19 cellular contexts compared by ENCODE assay signal in genomic region chr15:37103475-37104071, GRCh38. TPM values are rescaled to one million over a fixed set of nuclear protein-coding genes. Genes with fewer than 3 reads are reported as not detected.
A peak's percentile ranks its signal among the peaks of the same experiment; 100 is the strongest.
DNase-seq lines count a peak whose midpoint lies in the region; ATAC-seq and TF ChIP-seq lines count a peak whose summit lies in the region.
"Had no signal": no experiment of that assay in that cellular context is flagged by ENCODE, and none has a peak within 500 bp of the region (broad histone marks: within the 10 kb centered on the region; RNA-seq: fewer than 3 reads in every experiment).

No MANE protein-coding gene starts in this region.

- peak overlapping the region; percentile 90 for H3K4me3 Mint-ChIP-seq in Caco-2 (ENCODE audit: unreplicated experiment)
- H3K4me3 Mint-ChIP-seq in WTC11 = peak overlapping the region; percentile 86

- 67 to 84% (median 83%) methylated on average over 22 of the region's 22 CpGs for WGBS in ovary, 3 donors

- H3K27me3 ChIP-seq in Caco-2 (replicated peaks; ENCODE audit: control insufficient read depth, insufficient read depth, low read length) = no peaks in the 10 kb centered on the region
- H3K27me3 ChIP-seq in ovary = no peaks in the 10 kb centered on the region
- H3K27me3 ChIP-seq: body of pancreas had no signal

- H3K4me1 ChIP-seq in Caco-2 (no peaks in the 10 kb centered on the region), ovary (ENCODE audit: insufficient read depth) (no peaks in the 10 kb centered on the region)

- H3K27ac Mint-ChIP-seq in Caco-2 (ENCODE audit: unreplicated experiment) (no peak overlapping the region), WTC11 (no peak overlapping the region)
- H3K27ac Mint-ChIP-seq: naive thymus-derived CD8-positive, alpha-beta T cell had no signal

- H3K4me3 ChIP-seq in Caco-2 (ENCODE audit: low read depth, low read length) (no peak overlapping the region), fibroblast of the aortic adventitia (ENCODE audit: low read depth, low read length) (peak overlapping the region; percentile 94), ovary (peak overlapping the region; percentile 81)
- H3K4me3 ChIP-seq: body of pancreas had no signal

- H3K9me3 ChIP-seq in Caco-2 (no peaks in the 10 kb centered on the region), ovary (no peaks in the 10 kb centered on the region)
- H3K9me3 ChIP-seq: body of pancreas had no signal

- H3K36me3 ChIP-seq in Caco-2 (ENCODE audit: control insufficient read depth, insufficient read depth, low read length) (no peaks in the 10 kb centered on the region), ovary (no peaks in the 10 kb centered on the region)

- no peak for ATAC-seq in WTC11
- no peak for ATAC-seq in GM18517 (IDR thresholded peaks at IDR 0.05; ENCODE audit: unreplicated experiment)
- ATAC-seq: body of pancreas; naive thymus-derived CD8-positive, alpha-beta T cell had no signal

- POLR2A ChIA-PET in Caco-2 (lab: Charles Lee) (no interaction called here), WTC11 (lab: Charles Lee) (no interaction called here)

- no TSS peak for BruUV-seq in Caco-2 (replicated peaks; lab: Mats Ljungman, UMichigan)

- H3K4me1 Mint-ChIP-seq in Caco-2 (ENCODE audit: low read depth, unreplicated experiment) (peaks cover 14% of the 10 kb centered on the region), WTC11 (peaks cover 58% of the 10 kb centered on the region)

- intact Hi-C loops in Caco-2 (cut with micrococcal nuclease; ENCODE audit: unreplicated experiment) (loop anchor here (5.0 kb wide), 2 partner anchors 86 to 126 kb away; no protein-coding TSS in a partner anchor), ovary (cut with DNase I) (loop anchor here in 3 of 4 donors (5.0 to 10.0 kb wide), 3 partner anchors 86 to 1149 kb away; partner anchors contain the start of gene SPRED1 (in 1 of the 3))

- TF ChIP-seq CTCF in Caco-2 (IDR thresholded peaks at IDR 0.05; ENCODE audit: insufficient read depth in 1 of 2, low read depth in 1 of 2, low read length in 1 of 2, severe bottlenecking in 1 of 2, unreplicated experiment in 1 of 2) (no peak), WTC11 (IDR thresholded peaks at IDR 0.05) (no peak), fibroblast of the aortic adventitia (IDR thresholded peaks at IDR 0.05; ENCODE audit: insufficient read depth, low read length) (no peak), ovary (IDR thresholded peaks at IDR 0.05) (no peak)

- no peak for TF ChIP-seq EP300 in ovary (IDR thresholded peaks at IDR 0.05)

- no peak overlapping the region for H3K27ac ChIP-seq in ovary
- H3K27ac ChIP-seq: body of pancreas had no signal

- TF ChIP-seq POLR2A in ovary (IDR thresholded peaks at IDR 0.05) = no peak

- DNase-seq in Caco-2 (no peak), WTC11 (ENCODE audit: low spot score) (no peak), fibroblast of the aortic adventitia (ENCODE audit: low read depth) (no peak), ovary (peak in 1 of 5 donors; percentile 33), retina (no peak), NCI-H2196 treated with DMSO at 0.1 percent for 48 hours (lab: John Stamatoyannopoulos, UW; ENCODE audit: unreplicated experiment) (no peak), foreskin melanocyte (no peak)
- DNase-seq: activated CD4-positive, alpha-beta T cell treated with anti-CD3 and anti-CD28 coated beads, Interleukin-2, amount 50 U/mL, for 48 hours; activated effector memory CD4-positive, alpha-beta T cell treated with Interleukin-2 at 50 U/mL for 16 hours; body of pancreas; glutamatergic neuron; kidney glomerular epithelial cell; naive thymus-derived CD8-positive, alpha-beta T cell; NCI-H1092; NCI-H2171; SHP77 treated with DMSO at 0.1 percent for 48 hours; T1000 had no signal

- H3K9me3 Mint-ChIP-seq in Caco-2 (ENCODE audit: unreplicated experiment) (no peaks in the 10 kb centered on the region), WTC11 (no peaks in the 10 kb centered on the region)

- H3K36me3 Mint-ChIP-seq in Caco-2 (ENCODE audit: insufficient read depth, unreplicated experiment) (peaks cover 32% of the 10 kb centered on the region), WTC11 (no peaks in the 10 kb centered on the region)

- CTCF ChIA-PET in Caco-2 (lab: Charles Lee) (interaction anchor here (0.6 kb wide), 1 partner anchor 1370 kb away, joined by 5 read pairs; no protein-coding TSS in a partner anchor), WTC11 (lab: Charles Lee) (interaction anchor here (1.5 to 3.1 kb wide), 2 partner anchors 220 to 223 kb away, joined by 3 to 14 read pairs; no protein-coding TSS in a partner anchor)

- no peaks in the 10 kb centered on the region for H3K27me3 Mint-ChIP-seq in Caco-2 (ENCODE audit: insufficient read depth, unreplicated experiment)
- peaks cover 84% of the 10 kb centered on the region for H3K27me3 Mint-ChIP-seq in WTC11 (ENCODE audit: low read depth)

TF ChIP-seq in WTC11, 78 proteins besides CTCF, POLR2A, EP300 and RAD21 (continues in another document):
- no peak for TF ChIP-seq SMAD3 (CRISPR knock-in tag; IDR thresholded peaks at IDR 0.05; ENCODE audit: borderline replicate concordance)
- TF ChIP-seq ARID4B (CRISPR knock-in tag; IDR thresholded peaks at IDR 0.05; ENCODE audit: borderline replicate concordance) = no peak
- no peak for TF ChIP-seq JAZF1 (CRISPR knock-in tag; IDR thresholded peaks at IDR 0.05)
- TF ChIP-seq, protein P1, sequence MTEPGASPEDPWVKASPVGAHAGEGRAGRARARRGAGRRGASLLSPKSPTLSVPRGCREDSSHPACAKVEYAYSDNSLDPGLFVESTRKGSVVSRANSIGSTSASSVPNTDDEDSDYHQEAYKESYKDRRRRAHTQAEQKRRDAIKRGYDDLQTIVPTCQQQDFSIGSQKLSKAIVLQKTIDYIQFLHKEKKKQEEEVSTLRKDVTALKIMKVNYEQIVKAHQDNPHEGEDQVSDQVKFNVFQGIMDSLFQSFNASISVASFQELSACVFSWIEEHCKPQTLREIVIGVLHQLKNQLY (CRISPR knock-in tag; IDR thresholded peaks at IDR 0.05) = no peak
- TF ChIP-seq MXD4 (CRISPR knock-in tag; IDR thresholded peaks at IDR 0.05; ENCODE audit: borderline replicate concordance) = no peak
- no peak for TF ChIP-seq ZBTB21 (CRISPR knock-in tag; IDR thresholded peaks at IDR 0.05; ENCODE audit: borderline replicate concordance)
- no peak for TF ChIP-seq ZNF317 (CRISPR knock-in tag; IDR thresholded peaks at IDR 0.05; ENCODE audit: borderline replicate concordance, low read depth)
- no peak for TF ChIP-seq ZNF121 (CRISPR knock-in tag; IDR thresholded peaks at IDR 0.05)
- no peak for TF ChIP-seq E2F4 (CRISPR knock-in tag; IDR thresholded peaks at IDR 0.05; ENCODE audit: borderline replicate concordance, low read depth)
- TF ChIP-seq ZNF512 (CRISPR knock-in tag; IDR thresholded peaks at IDR 0.05; ENCODE audit: borderline replicate concordance) = no peak

RNA-seq across cellular contexts. Expression of gene MEIS2, which starts 3.2 kb away (rescaled TPM):
- total RNA-seq in Caco-2 (2022) (28.5 and 28.7 TPM in 2 replicates), WTC11 (2021) (0.30 to 1.2 TPM (median 0.57 TPM) in 3 replicates), fibroblast of the aortic adventitia (ENCODE audit: low replicate concordance) (43.7 and 84.0 TPM in 2 replicates), ovary (10 to 100 TPM; 27.7 to 73.7 (median 47.7) TPM)
- polyA plus RNA-seq in ovary = 10 to 100 TPM; 35.0 to 49.8 TPM
- total RNA-seq: naive thymus-derived CD8-positive, alpha-beta T cell had no signal
- polyA plus RNA-seq: IgD-negative memory B cell; naive thymus-derived CD8-positive, alpha-beta T cell had no signal

Comparison
In these comparisons a context has a peak if more than half of its experiments do, and no peak if none do; other contexts are left out.
1. RNA of gene MEIS2, which starts 3.2 kb away (total RNA-seq): 27.7 to 73.7 TPM in ovary, 43.7 to 84.0 TPM in fibroblast of the aortic adventitia and 28.5 to 28.7 TPM in Caco-2; 0.30 to 1.2 TPM in WTC11; every median in the first group is over 10 times any median in the second.